In genomic region chr10:103968441-103969391, GRCh38 we compare ENCODE assay signal across 8 cellular contexts. TPM values are rescaled to one million over a fixed set of nuclear protein-coding genes. Genes with fewer than 3 reads are reported as not detected.
DNase-seq lines count a peak whose midpoint lies in the region; ATAC-seq, FAIRE-seq and TF ChIP-seq lines count a peak whose summit lies in the region.

No MANE protein-coding gene starts in this region.

- H3K4me3 Mint-ChIP-seq in brain, result peak overlapping the region; percentile 94 to 98 (median 96)
- H3K4me3 Mint-ChIP-seq in mesothelial cell of epicardium, result peak overlapping the region; percentile 96

- CTCF ChIA-PET in A549 (lab: Yijun Ruan, JAX), result interaction anchor here (0.6 to 1.8 kb wide), 6 partner anchors 11 to 371 kb away, joined by 3 to 7 read pairs (median 4); no protein-coding TSS in a partner anchor

- H3K4me3 ChIP-seq in A549 (peak overlapping the region; percentile 95), HUES48 (ENCODE audit: low read depth, low read length) (peak overlapping the region; percentile 91)

- no peak for TF ChIP-seq RAD21 in A549 (conservative IDR thresholded peaks at IDR 0.05 in 1 of 2, IDR thresholded peaks at IDR 0.05 in 1 of 2)

- H3K4me1 Mint-ChIP-seq in brain (peaks cover 64% of the 10 kb centered on the region), mesothelial cell of epicardium (peaks cover 41% of the 10 kb centered on the region)

- H3K4me2 ChIP-seq in A549, result peak overlapping the region; percentile 71

- H3K4me1 ChIP-seq in A549 (peaks cover 29% of the 10 kb centered on the region), HUES48 (ENCODE audit: control insufficient read depth, insufficient read depth, low read length) (peaks cover 19% of the 10 kb centered on the region)

- DNase-seq in A549 (ENCODE audit: low read depth in 1 of 2, low spot score in 1 of 2), result no peak
- DNase-seq in mesothelial cell of epicardium (ENCODE audit: low spot score in 2 of 2, unreplicated experiment in 2 of 2), result no peak
- DNase-seq in epidermal melanocyte (ENCODE audit: insufficient read length, low spot score), result no peak
- no peak for DNase-seq in NCI-H146 treated with DMSO at 0.1 percent for 48 hours (lab: John Stamatoyannopoulos, UW; ENCODE audit: unreplicated experiment)

- H3K9me3 ChIP-seq in A549 (no peaks in the 10 kb centered on the region), HUES48 (ENCODE audit: control insufficient read depth, insufficient read depth, low read length) (no peaks in the 10 kb centered on the region)

- H3K27ac Mint-ChIP-seq in brain, result peak overlapping the region; percentile 20 to 96 (median 74)
- H3K27ac Mint-ChIP-seq in mesothelial cell of epicardium, result peak overlapping the region; percentile 32

- peaks cover 15% of the 10 kb centered on the region for H3K36me3 Mint-ChIP-seq in brain
- no peaks in the 10 kb centered on the region for H3K36me3 Mint-ChIP-seq in mesothelial cell of epicardium

- TF ChIP-seq EP300 in A549 (IDR thresholded peaks at IDR 0.05), result no peak

- TF ChIP-seq POLR2A in A549 (IDR thresholded peaks at IDR 0.05; ENCODE audit: low read length), result no peak

- H3K36me3 ChIP-seq in HUES48 (ENCODE audit: control insufficient read depth, insufficient read depth, low read length), result no peaks in the 10 kb centered on the region

- 10% methylated on average over 23 of the region's 23 CpGs for WGBS in A549 (ENCODE audit: missing lambda C conversion rate)

- POLR2A ChIA-PET in A549 (lab: Yijun Ruan, JAX), result interaction anchor here (1.0 to 1.6 kb wide), 3 partner anchors 61 to 287 kb away, joined by 3 to 8 read pairs (median 4); partner anchors contain the start of gene SFR1

- H3K27me3 Mint-ChIP-seq in brain (peaks cover 8% of the 10 kb centered on the region), mesothelial cell of epicardium (ENCODE audit: low read depth) (no peaks in the 10 kb centered on the region)

- no peak for ATAC-seq in A549
- no peak for ATAC-seq in GM19324 (IDR thresholded peaks at IDR 0.05; ENCODE audit: low FRiP score, unreplicated experiment)
- ATAC-seq in HG02852 (IDR thresholded peaks at IDR 0.05; ENCODE audit: unreplicated experiment), result no peak

- no peak overlapping the region for H3K9ac ChIP-seq in HUES48 (ENCODE audit: low read depth, low read length)

- no peak for FAIRE-seq in A549 (lab: Jason Lieb, UNC)

- H3K27me3 ChIP-seq in HUES48 (ENCODE audit: control insufficient read depth, insufficient read depth, low read length), result peaks cover 3% of the 10 kb centered on the region; the same call in 1 of the 2 replicates

- H3K27ac ChIP-seq in A549 (peak overlapping the region; percentile 97 to 98; a peak in 5 of 6 replicates), HUES48 (ENCODE audit: low read depth, low read length) (no peak overlapping the region)

- H3K9me3 Mint-ChIP-seq in brain, result peaks cover 0 to 5% (median 0%) of the 10 kb centered on the region in 5 experiments
- no peaks in the 10 kb centered on the region for H3K9me3 Mint-ChIP-seq in mesothelial cell of epicardium

- TF ChIP-seq CTCF in A549 (IDR thresholded peaks at IDR 0.05), result no peak
- no peak for TF ChIP-seq CTCF in brain (conservative IDR thresholded peaks at IDR 0.05)
- no peak for TF ChIP-seq CTCF in mesothelial cell of epicardium (IDR thresholded peaks at IDR 0.05; ENCODE audit: unreplicated experiment)

TF ChIP-seq in A549, 52 proteins besides CTCF, POLR2A, EP300 and RAD21:
- no peak for TF ChIP-seq PBX3 (IDR thresholded peaks at IDR 0.05)
- TF ChIP-seq ZSCAN20 (CRISPR knock-in tag; IDR thresholded peaks at IDR 0.05), result no peak
- TF ChIP-seq HOXB5 (CRISPR knock-in tag; IDR thresholded peaks at IDR 0.05), result no peak
- TF ChIP-seq MAFK (IDR thresholded peaks at IDR 0.05; ENCODE audit: partially characterized antibody), result no peak
- TF ChIP-seq ZNF302 (CRISPR knock-in tag; IDR thresholded peaks at IDR 0.05), result no peak
- no peak for TF ChIP-seq CHD4 (IDR thresholded peaks at IDR 0.05; ENCODE audit: borderline replicate concordance)
- no peak for TF ChIP-seq BCL3 (IDR thresholded peaks at IDR 0.05)

RNA-seq across cellular contexts. Expression of gene SLK, which starts 1.8 kb away (rescaled TPM):
- polyA plus RNA-seq in A549 (2011; rRNA removed) (26.7 and 29.2 TPM in 2 replicates), A549 (2017; fragmentation: RNase III; extraction: RNeasy Plus Mini Kit Qiagen cat#74134 plus additional on column Dnase treatment) (20.5 to 23.3 TPM (median 23.2 TPM) in 3 replicates), brain (ENCODE audit: insufficient read depth, low read depth, low replicate concordance) (4.3 TPM)
- 3.6 and 3.8 TPM in 2 replicates for polyA plus RNA-seq in A549 (2012; cell fraction: cytosol; rRNA removed)
- 2.3 and 3.4 TPM in 2 replicates for polyA plus RNA-seq in A549 (2012; cell fraction: nucleus; rRNA removed)
- polyA minus RNA-seq in A549 (2011; rRNA and poly(A)+ RNA removed), result 9.6 and 11.4 TPM in 2 replicates
- 29.3 to 30.2 TPM (median 29.7 TPM) in 3 replicates for total RNA-seq in mesothelial cell of epicardium

RNA-seq across cellular contexts. Expression of gene STN1, which starts 50.7 kb away (rescaled TPM):
- 34.5 and 35.5 TPM in 2 replicates for polyA plus RNA-seq in A549 (2011; rRNA removed)
- polyA plus RNA-seq in A549 (2012; cell fraction: cytosol; rRNA removed), result 14.2 and 14.5 TPM in 2 replicates
- polyA plus RNA-seq in A549 (2012; cell fraction: nucleus; rRNA removed), result 4.6 and 6.9 TPM in 2 replicates
- polyA plus RNA-seq in A549 (2017; fragmentation: RNase III; extraction: RNeasy Plus Mini Kit Qiagen cat#74134 plus additional on column Dnase treatment), result 15.8 to 19.0 TPM (median 17.1 TPM) in 3 replicates
- 17.6 and 18.2 TPM in 2 replicates for polyA minus RNA-seq in A549 (2011; rRNA and poly(A)+ RNA removed)
- polyA plus RNA-seq in brain (ENCODE audit: insufficient read depth, low read depth, low replicate concordance), result 16.9 TPM
- total RNA-seq in mesothelial cell of epicardium, result 14.0 to 14.5 TPM (median 14.2 TPM) in 3 replicates
